1 cellular context compared by ENCODE assay signal in genomic region chr3:190811775-190812480, GRCh38.
TF ChIP-seq lines count a peak whose summit lies in the region.

No MANE protein-coding gene starts in this region.

TF ChIP-seq in liver, 16 proteins besides CTCF, POLR2A, EP300 and RAD21 (continued from another document):
- TF ChIP-seq RXRA (IDR thresholded peaks at IDR 0.05), result peak; percentile 75 to 81
- peak; percentile 46 to 62 for TF ChIP-seq HNF4A (conservative IDR thresholded peaks at IDR 0.05)
- TF ChIP-seq HNF4G (IDR thresholded peaks at IDR 0.05), result no peak
- TF ChIP-seq JUND (IDR thresholded peaks at IDR 0.05), result peak in 1 of 2 donors; percentile 44
